Comparison of ENCODE assay signal across 4 cellular contexts in genomic region chr10:95777638-95778037, GRCh38. TPM values are rescaled to one million over a fixed set of nuclear protein-coding genes. Genes with fewer than 3 reads are reported as not detected.
"Had no signal": no experiment of that assay in that cellular context is flagged by ENCODE, and none has a peak within 500 bp of the region (broad histone marks: within the 10 kb centered on the region; RNA-seq: fewer than 3 reads in every experiment).

No MANE protein-coding gene starts in this region.

RNA-seq across cellular contexts. Expression of gene ENTPD1, which starts 21.7 kb away (rescaled TPM):
- total RNA-seq: PC-3, PC-9, RPMI7951, SJSA1 had no signal
